In genomic region chr17:73072254-73072962, GRCh38 we compare ENCODE assay signal across 25 cellular contexts. TPM values are rescaled to one million over a fixed set of nuclear protein-coding genes. Genes with fewer than 3 reads are reported as not detected.
DNase-seq lines count a peak whose midpoint lies in the region; ATAC-seq, FAIRE-seq and TF ChIP-seq lines count a peak whose summit lies in the region.
"Had no signal": no experiment of that assay in that cellular context is flagged by ENCODE, and none has a peak within 500 bp of the region (broad histone marks: within the 10 kb centered on the region; RNA-seq: fewer than 3 reads in every experiment).

No MANE protein-coding gene starts in this region.

- H3K4me3 ChIP-seq in BLaER1 treated with 17β-estradiol and CSF1 and Interleukin-3, amounts not matched to agents 10 nM and 100 nM = peak overlapping the region in 1 of 10 experiments; percentile 13; a peak in 2 of 20 replicates
- no peak overlapping the region for H3K4me3 ChIP-seq in IMR-90 (ENCODE audit: insufficient read depth, low read depth, low read length)
- no peak overlapping the region for H3K4me3 ChIP-seq in astrocyte of the cerebellum (ENCODE audit: low read depth, low read length)
- no peak overlapping the region for H3K4me3 ChIP-seq in hepatocyte
- no peak overlapping the region for H3K4me3 ChIP-seq in sigmoid colon
- H3K4me3 ChIP-seq: ascending aorta, gastroesophageal sphincter, GM12878 had no signal

- TF ChIP-seq CTCF in IMR-90 (conservative IDR thresholded peaks at IDR 0.05; ENCODE audit: low read depth, low read length) (no peak), astrocyte of the cerebellum (IDR thresholded peaks at IDR 0.05; ENCODE audit: low read depth, low read length, missing control alignments) (no peak), osteocyte (IDR thresholded peaks at IDR 0.05) (no peak), hepatocyte (IDR thresholded peaks at IDR 0.05; ENCODE audit: poor library complexity) (no peak), sigmoid colon (IDR thresholded peaks at IDR 0.05) (no peak)

- no peak for ATAC-seq in IMR-90 (ENCODE audit: low read depth)
- ATAC-seq: activated CD8-positive, alpha-beta T cell treated with anti-CD3 and anti-CD28 coated beads for 36 hours; gastroesophageal sphincter; GM12878 had no signal

- peaks cover 29% of the 10 kb centered on the region for H3K9me1 ChIP-seq in IMR-90 (ENCODE audit: insufficient read depth, low read length)

- H3K23ac ChIP-seq in IMR-90 (ENCODE audit: low read depth, low read length) = no peak overlapping the region

- H4K91ac ChIP-seq in IMR-90 (ENCODE audit: insufficient read depth, low read depth, low read length) = peak overlapping the region; percentile 17; the same call in 1 of the 2 replicates

- peak overlapping the region; percentile 22; the same call in 1 of the 2 replicates for H4K5ac ChIP-seq in IMR-90 (ENCODE audit: low read depth, low read length)

- H4K8ac ChIP-seq in IMR-90 (ENCODE audit: low read depth in 2 of 2, low read length in 2 of 2) = no peak overlapping the region; a peak in 1 of 4 replicates

- no peak for TF ChIP-seq RAD21 in IMR-90 (IDR thresholded peaks at IDR 0.05; ENCODE audit: low read length)

- 0 out of 4 replicates have a peak, but pooled peaks cover 2 to 13% of the 10 kb centered on the region in 2 experiments for H3K79me1 ChIP-seq in IMR-90 (ENCODE audit: low read depth in 1 of 2, low read length in 2 of 2)

- 69% methylated on average over 3 of the region's 14 CpGs; no CpG with 5 or more reads in 1 of the 2 experiments for WGBS in IMR-90 (ENCODE audit: extremely low coverage in 2 of 2, insufficient read length in 1 of 2), 2 experiments
- 89% methylated on average over 14 of the region's 14 CpGs for WGBS in hepatocyte (ENCODE audit: low lambda C conversion rate, missing lambda C conversion rate)
- WGBS in sigmoid colon, 2 donors = 81 to 94% methylated on average over 14 of the region's 14 CpGs

- H2BK5ac ChIP-seq in IMR-90 (ENCODE audit: low read depth, low read length, poor library complexity, severe bottlenecking) = no peak overlapping the region

- peaks cover 14% of the 10 kb centered on the region for H3K36me3 Mint-ChIP-seq in osteocyte (ENCODE audit: unreplicated experiment)

- peak overlapping the region; percentile 3 for H3K27ac Mint-ChIP-seq in osteocyte (ENCODE audit: unreplicated experiment)
- H3K27ac Mint-ChIP-seq: activated CD8-positive, alpha-beta T cell treated with anti-CD3 and anti-CD28 coated beads for 36 hours; activated naive CD8-positive, alpha-beta T cell treated with anti-CD3 and anti-CD28 coated beads, Interleukin-2, amount 10 ng/mL, durations not matched to agents 7 days and 5 days; immature natural killer cell; T-helper 1 cell treated with Interleukin-12 subunit alpha and Interleukin-12 subunit beta and Interleukin-4 antibody, amounts not matched to agents 30 μg/mL and 1 μg/mL, for 36 hours; type B pancreatic cell had no signal

- H3K4me1 Mint-ChIP-seq in osteocyte (ENCODE audit: unreplicated experiment) = peaks cover 34% of the 10 kb centered on the region
- H3K4me1 Mint-ChIP-seq: activated naive CD8-positive, alpha-beta T cell treated with anti-CD3 and anti-CD28 coated beads, Interleukin-2, amount 10 ng/mL, durations not matched to agents 7 days and 5 days; IgD-negative memory B cell had no signal

- H2BK15ac ChIP-seq in IMR-90 (ENCODE audit: low read depth, low read length) = no peak overlapping the region; the same call in 2 of the 3 replicates

- TF ChIP-seq POLR2A in IMR-90 (IDR thresholded peaks at IDR 0.05; ENCODE audit: low read depth, low read length) (no peak), sigmoid colon (IDR thresholded peaks at IDR 0.05) (no peak)

- no peaks in the 10 kb centered on the region for H3K9me2 ChIP-seq in hepatocyte (replicated peaks; ENCODE audit: insufficient read depth)

- H3K36me3 ChIP-seq in BLaER1 treated with 17β-estradiol and CSF1 and Interleukin-3, amounts not matched to agents 10 nM and 100 nM = peaks cover 7 to 33% (median 18%) of the 10 kb centered on the region in 11 experiments; a peak in 20 of 22 replicates
- H3K36me3 ChIP-seq in IMR-90 (ENCODE audit: control insufficient read depth, insufficient read depth, low read length) (peaks cover 3% of the 10 kb centered on the region; the same call in 1 of the 2 replicates), hepatocyte (replicated peaks; ENCODE audit: insufficient read depth, low read depth) (no peaks in the 10 kb centered on the region), sigmoid colon (no peaks in the 10 kb centered on the region)

- H3K18ac ChIP-seq in IMR-90 (ENCODE audit: low read depth, low read length) = no peak overlapping the region; the same call in 1 of the 2 replicates

- POLR2A ChIA-PET in IMR-90 (lab: Charles Lee; ENCODE audit: unreplicated experiment) = no interaction called here

- FAIRE-seq in HTR-8/SVneo (lab: Jason Lieb, UNC) = no peak
- FAIRE-seq: GM12878 had no signal

- H2BK120ac ChIP-seq in IMR-90 (ENCODE audit: low read depth, low read length) = peak overlapping the region; percentile 42

- intact Hi-C loops in IMR-90 (cut with micrococcal nuclease) (no loop called here), sigmoid colon (cut with DNase I) (no loop called here)

- H4K20me1 ChIP-seq in BLaER1 treated with 17β-estradiol and CSF1 and Interleukin-3, amounts not matched to agents 10 nM and 100 nM = 0 out of 22 replicates have a peak, but pooled peaks cover 0 to 4% (median 0%) of the 10 kb centered on the region in 11 experiments
- H4K20me1 ChIP-seq in IMR-90 (ENCODE audit: insufficient read depth, low read length) (peaks cover 8% of the 10 kb centered on the region), hepatocyte (ENCODE audit: insufficient read depth, poor library complexity, severe bottlenecking) (no peaks in the 10 kb centered on the region)

- H3K4me1 ChIP-seq in BLaER1 treated with 17β-estradiol and CSF1 and Interleukin-3, amounts not matched to agents 10 nM and 100 nM = peaks cover 23 to 71% (median 60%) of the 10 kb centered on the region in 10 experiments
- peaks cover 36% of the 10 kb centered on the region for H3K4me1 ChIP-seq in IMR-90 (ENCODE audit: control insufficient read depth, insufficient read depth, low read length)
- H3K4me1 ChIP-seq in hepatocyte (ENCODE audit: insufficient read depth) = peaks cover 20% of the 10 kb centered on the region
- no peaks in the 10 kb centered on the region for H3K4me1 ChIP-seq in sigmoid colon
- H3K4me1 ChIP-seq: ascending aorta had no signal

- no peaks in the 10 kb centered on the region for H3K27me3 ChIP-seq in BLaER1 treated with 17β-estradiol and CSF1 and Interleukin-3, amounts not matched to agents 10 nM and 100 nM
- H3K27me3 ChIP-seq in IMR-90 (ENCODE audit: control insufficient read depth, insufficient read depth, low read length) = no peaks in the 10 kb centered on the region
- no peaks in the 10 kb centered on the region for H3K27me3 ChIP-seq in hepatocyte
- H3K27me3 ChIP-seq in sigmoid colon = no peaks in the 10 kb centered on the region
- H3K27me3 ChIP-seq: ascending aorta, gastroesophageal sphincter had no signal

- no peak for TF ChIP-seq EP300 in sigmoid colon (IDR thresholded peaks at IDR 0.05)

- H3K79me2 ChIP-seq in hepatocyte = no peaks in the 10 kb centered on the region

- peak overlapping the region; percentile 38; the same call in 1 of the 2 replicates for H2AK5ac ChIP-seq in IMR-90 (ENCODE audit: low read depth, low read length)

- dilution Hi-C loops in IMR-90 (cut with HindIII; ENCODE audit: low sequenced_read_pairs, unreplicated experiment) = no loop called here

- CTCF ChIA-PET in IMR-90 (lab: Yijun Ruan, JAX) = no interaction called here

- no peak overlapping the region for H3K4me3 Mint-ChIP-seq in osteocyte (ENCODE audit: unreplicated experiment)
- H3K4me3 Mint-ChIP-seq: activated CD8-positive, alpha-beta T cell treated with anti-CD3 and anti-CD28 coated beads for 36 hours; activated naive CD8-positive, alpha-beta T cell treated with anti-CD3 and anti-CD28 coated beads, Interleukin-2, amount 10 ng/mL, durations not matched to agents 7 days and 5 days; IgD-negative memory B cell; immature natural killer cell; T-helper 1 cell treated with Interleukin-12 subunit alpha and Interleukin-12 subunit beta and Interleukin-4 antibody, amounts not matched to agents 30 μg/mL and 1 μg/mL, for 36 hours; type B pancreatic cell had no signal

- peak overlapping the region in 10 of 11 experiments; percentile 35 to 85 (median 74); a peak in 20 of 22 replicates for H3K27ac ChIP-seq in BLaER1 treated with 17β-estradiol and CSF1 and Interleukin-3, amounts not matched to agents 10 nM and 100 nM
- H3K27ac ChIP-seq in IMR-90 (ENCODE audit: insufficient read depth, low read length) (no peak overlapping the region), hepatocyte (no peak overlapping the region), sigmoid colon (no peak overlapping the region)
- H3K27ac ChIP-seq: ascending aorta, gastroesophageal sphincter had no signal

- H3K14ac ChIP-seq in IMR-90 (replicated peaks; ENCODE audit: low read depth, low read length) = no peak overlapping the region

- no peak for DNase-seq in IMR-90
- DNase-seq in astrocyte of the cerebellum (ENCODE audit: low read depth) = peak; percentile 51
- DNase-seq in osteocyte (ENCODE audit: extremely low spot score, unreplicated experiment) = no peak
- DNase-seq in hepatocyte (ENCODE audit: low spot score) = no peak
- DNase-seq in sigmoid colon = no peak
- no peak for DNase-seq in HTR-8/SVneo (ENCODE audit: insufficient read length, low spot score)
- DNase-seq: activated CD4-positive, CD25-positive, alpha-beta regulatory T cell treated with anti-CD3 and anti-CD28 coated beads, Interleukin-2, amount 50 U/mL, for 72 hours; activated CD8-positive, alpha-beta T cell treated with anti-CD3 and anti-CD28 coated beads for 36 hours; activated effector memory CD4-positive, alpha-beta T cell treated with Interleukin-2 at 50 U/mL for 16 hours; activated naive CD8-positive, alpha-beta T cell treated with anti-CD3 and anti-CD28 coated beads, Interleukin-2, amount 10 ng/mL, durations not matched to agents 7 days and 5 days; activated T-cell treated with anti-CD3 and anti-CD28 coated beads for 4 hours; central memory CD4-positive, alpha-beta T cell; immature natural killer cell; mesenchymal stem cell; NCI-H2081; NCI-H345; NCI-H748 treated with DMSO at 0.1 percent for 48 hours; stimulated activated CD4-positive, alpha-beta T cell treated with anti-CD3 and anti-CD28 coated beads, Interleukin-2, amount 100 ng/mL, for 24 hours had no signal

- H2AFZ ChIP-seq in IMR-90 (replicated peaks; ENCODE audit: low read length, poor library complexity) (no peak overlapping the region), hepatocyte (no peak overlapping the region)

- peak overlapping the region; percentile 67 to 88 (median 82) for H3K4me2 ChIP-seq in BLaER1 treated with 17β-estradiol and CSF1 and Interleukin-3, amounts not matched to agents 10 nM and 100 nM
- H3K4me2 ChIP-seq in IMR-90 (ENCODE audit: low read depth, low read length) = no peak overlapping the region
- H3K4me2 ChIP-seq in hepatocyte = no peak overlapping the region

- no peaks in the 10 kb centered on the region for H3K9me3 Mint-ChIP-seq in osteocyte (ENCODE audit: unreplicated experiment)
- H3K9me3 Mint-ChIP-seq: IgD-negative memory B cell; immature natural killer cell; T-helper 1 cell treated with Interleukin-12 subunit alpha and Interleukin-12 subunit beta and Interleukin-4 antibody, amounts not matched to agents 30 μg/mL and 1 μg/mL, for 36 hours had no signal

- H3K27me3 Mint-ChIP-seq in osteocyte (ENCODE audit: unreplicated experiment) = no peaks in the 10 kb centered on the region
- H3K27me3 Mint-ChIP-seq: activated CD8-positive, alpha-beta T cell treated with anti-CD3 and anti-CD28 coated beads for 36 hours; activated naive CD8-positive, alpha-beta T cell treated with anti-CD3 and anti-CD28 coated beads, Interleukin-2, amount 10 ng/mL, durations not matched to agents 7 days and 5 days; IgD-negative memory B cell; type B pancreatic cell had no signal

- peaks cover 0 to 36% (median 15%) of the 10 kb centered on the region in 11 experiments; a peak in 16 of 22 replicates for H3K9me3 ChIP-seq in BLaER1 treated with 17β-estradiol and CSF1 and Interleukin-3, amounts not matched to agents 10 nM and 100 nM (replicated peaks in 1 of 11)
- H3K9me3 ChIP-seq in IMR-90 (ENCODE audit: control insufficient read depth, insufficient read depth, low read length) (no peaks in the 10 kb centered on the region), hepatocyte (ENCODE audit: low read depth) (no peaks in the 10 kb centered on the region), sigmoid colon (no peaks in the 10 kb centered on the region)
- H3K9me3 ChIP-seq: ascending aorta, gastroesophageal sphincter had no signal

- no peak overlapping the region for H2AK9ac ChIP-seq in IMR-90 (replicated peaks; ENCODE audit: low read depth, low read length, poor library complexity)

- H3K9ac ChIP-seq in BLaER1 treated with 17β-estradiol and CSF1 and Interleukin-3, amounts not matched to agents 10 nM and 100 nM = peak overlapping the region in 8 of 11 experiments; percentile 2 to 73 (median 64); a peak in 14 of 22 replicates
- H3K9ac ChIP-seq in IMR-90 (ENCODE audit: low read depth, low read length) = no peak overlapping the region

- H3K56ac ChIP-seq in IMR-90 (ENCODE audit: extremely low read depth, insufficient read depth, low read length) = no peak overlapping the region

- peak overlapping the region; percentile 64; the same call in 1 of the 2 replicates for H3K4ac ChIP-seq in IMR-90 (ENCODE audit: low read depth, low read length)

- in situ Hi-C loops in IMR-90 (cut with MboI; ENCODE audit: low sequenced_read_pairs) = no loop called here
- in situ Hi-C loops in astrocyte of the cerebellum (cut with HindIII; ENCODE audit: low sequenced_read_pairs) = no loop called here

- no TSS peak for BruUV-seq in IMR-90 (replicated peaks; lab: Mats Ljungman, UMichigan)

- peak overlapping the region; percentile 75 for H2BK20ac ChIP-seq in IMR-90 (ENCODE audit: low read depth, low read length)

RNA-seq across cellular contexts. Expression of gene SLC39A11, which starts 20.1 kb away (rescaled TPM):
- total RNA-seq in IMR-90 (2012; rRNA removed) = 12.5 and 14.3 TPM in 2 replicates
- polyA plus RNA-seq in IMR-90 (2012; rRNA removed) = 8.6 and 8.8 TPM in 2 replicates
- 13.9 and 17.7 TPM in 2 replicates for polyA plus RNA-seq in IMR-90 (2012; cell fraction: cytosol; rRNA removed)
- 5.1 and 6.1 TPM in 2 replicates for polyA plus RNA-seq in IMR-90 (2012; cell fraction: nucleus; rRNA removed; ENCODE audit: low replicate concordance)
- total RNA-seq in osteocyte = 48.2 and 50.2 TPM in 2 replicates
- total RNA-seq in hepatocyte = 39.1 and 62.6 TPM in 2 replicates
- 27.5 and 37.7 TPM in 2 replicates for polyA plus RNA-seq in hepatocyte
- total RNA-seq in sigmoid colon = 10 to 100 TPM in 1 of 4 donors, 1 to 10 TPM in 3; 7.6 to 16.4 (median 8.0) TPM
- polyA plus RNA-seq in sigmoid colon = 10 to 100 TPM in 2 of 3 donors, 1 to 10 TPM in 1; 8.4 to 12.8 (median 10.2) TPM

Comparison
In these comparisons a context has a peak if more than half of its experiments do, and no peak if none do; other contexts are left out.
1. H3K27ac ChIP-seq: peak in BLaER1 treated with 17β-estradiol and CSF1 and Interleukin-3, amounts not matched to agents 10 nM and 100 nM (10 of 11); none in IMR-90 (single experiment), hepatocyte (single experiment) and sigmoid colon (0 of 4).
2. H3K4me2 ChIP-seq: peak in BLaER1 treated with 17β-estradiol and CSF1 and Interleukin-3, amounts not matched to agents 10 nM and 100 nM (11 of 11); none in IMR-90 (single experiment) and hepatocyte (single experiment).